In the genomic region with DNA sequence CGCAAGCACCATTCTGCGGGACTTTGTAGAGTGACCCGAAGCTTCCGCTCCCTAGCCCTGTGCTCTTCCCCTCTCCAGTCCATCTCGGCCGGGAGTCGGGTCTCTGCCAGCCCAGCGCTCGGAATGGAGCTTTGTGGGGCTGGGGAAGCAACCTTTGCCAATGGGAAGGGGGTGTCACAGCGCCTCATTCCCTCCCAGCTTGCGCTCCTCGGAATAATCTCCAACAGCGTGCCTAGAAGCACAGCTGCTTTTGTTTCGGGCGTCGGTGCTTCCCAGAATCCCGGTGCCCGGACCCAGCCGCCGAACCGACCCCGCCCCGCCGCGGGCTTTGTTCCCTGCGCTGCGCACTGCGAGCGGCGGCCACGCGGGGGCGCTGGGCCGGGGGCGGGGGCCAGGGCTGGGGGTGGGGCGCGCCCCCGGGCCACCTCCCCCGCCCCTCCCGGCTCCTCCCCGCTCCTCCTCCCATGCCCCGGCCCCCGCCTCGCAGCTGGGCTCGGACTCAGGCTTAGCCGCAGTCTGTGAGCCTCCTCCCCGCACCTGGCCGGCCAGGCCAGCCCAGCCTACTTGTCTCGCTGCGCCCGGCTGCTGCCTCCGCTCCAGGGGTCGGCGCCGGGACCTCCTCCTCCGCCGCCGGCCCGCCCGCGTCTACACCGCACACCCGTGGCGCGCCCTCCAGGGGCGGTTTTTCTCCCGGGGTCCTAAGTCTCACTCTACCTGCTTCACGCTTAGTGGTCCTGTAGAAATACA, we compare ENCODE assay signal across 9 cellular contexts.
DNase-seq lines count a peak whose midpoint lies in the region; ATAC-seq and TF ChIP-seq lines count a peak whose summit lies in the region.
"Had no signal": no experiment of that assay in that cellular context is flagged by ENCODE, and none has a peak within 500 bp of the region (broad histone marks: within the 10 kb centered on the region; RNA-seq: fewer than 3 reads in every experiment).

No MANE protein-coding gene starts in this region.

- H3K79me2 ChIP-seq in DND-41 (ENCODE audit: insufficient read depth, low read length), result no peaks in the 10 kb centered on the region

- H3K4me3 ChIP-seq in DND-41 (ENCODE audit: low read depth in 1 of 2, low read length in 2 of 2) (peak overlapping the region in 1 of 2 experiments; percentile 57; a peak in 3 of 4 replicates), H7 (ENCODE audit: insufficient read depth, low read depth, low read length) (peak overlapping the region; percentile 58), stomach (peak overlapping the region; percentile 51 to 58 (median 54))

- H3K36me3 ChIP-seq in DND-41 (ENCODE audit: insufficient read depth, low read length) (no peaks in the 10 kb centered on the region), H7 (replicated peaks; ENCODE audit: control insufficient read depth, insufficient read depth, low read length) (no peaks in the 10 kb centered on the region), stomach (no peaks in the 10 kb centered on the region)

- TF ChIP-seq CTCF in DND-41 (IDR thresholded peaks at IDR 0.05; ENCODE audit: borderline replicate concordance, extremely low read depth, low read length, poor library complexity, severe bottlenecking), result peak; percentile 62
- peak in 4 of 7 experiments; percentile 6 to 88 (median 72) for TF ChIP-seq CTCF in stomach (IDR thresholded peaks at IDR 0.05)

- H3K4me2 ChIP-seq in DND-41 (ENCODE audit: insufficient read depth, low read length), result peak overlapping the region; percentile 80

- H3K27ac ChIP-seq in DND-41 (ENCODE audit: low read length) (peak overlapping the region; percentile 17; the same call in 1 of the 2 replicates), stomach (peak overlapping the region in 3 of 5 donors; percentile 38 to 52 (median 50))
- H3K27ac ChIP-seq: epithelial cell of prostate had no signal

- H3K36me3 Mint-ChIP-seq in naive B cell, result peaks cover 0 to 6% of the 10 kb centered on the region in 2 donors

- peaks cover 0 to 18% (median 8%) of the 10 kb centered on the region in 7 donors for H3K9me3 Mint-ChIP-seq in naive B cell

- H3K27me3 ChIP-seq in DND-41 (ENCODE audit: insufficient read depth, low read length, poor library complexity) (no peaks in the 10 kb centered on the region), H7 (ENCODE audit: control insufficient read depth, insufficient read depth, low read length) (peaks cover 5% of the 10 kb centered on the region), stomach (peaks cover 0 to 5% (median 0%) of the 10 kb centered on the region in 3 donors)

- peak overlapping the region; percentile 50 for H3K9ac ChIP-seq in DND-41 (ENCODE audit: low read depth, low read length)

- TF ChIP-seq POLR2A in erythroblast (IDR thresholded peaks at IDR 0.05; ENCODE audit: low read length) (no peak), stomach (IDR thresholded peaks at IDR 0.05) (no peak)

- peak overlapping the region; percentile 80 for H2AFZ ChIP-seq in DND-41 (ENCODE audit: low read depth, low read length)

- no peak overlapping the region for H3K27ac Mint-ChIP-seq in naive B cell

- DNase-seq in DND-41, result peak; percentile 60
- DNase-seq in H7, result peak; percentile 100
- DNase-seq in NCI-H2227 treated with DMSO at 0.1 percent for 48 hours (lab: John Stamatoyannopoulos, UW), result peak; percentile 75
- peak; percentile 4 to 17 for DNase-seq in activated CD8-positive, alpha-beta memory T cell treated with anti-CD3 and anti-CD28 coated beads for 4 hours (ENCODE audit: low read depth in 2 of 2)
- DNase-seq in erythroblast (lab: John Stamatoyannopoulos, UW), result peak; percentile 67 to 68
- peak; percentile 41 for DNase-seq in naive B cell
- DNase-seq in stomach, result peak; percentile 78
- no peak for DNase-seq in UCSD-AML1 (lab: John Stamatoyannopoulos, UW; ENCODE audit: unreplicated experiment)

- no peaks in the 10 kb centered on the region for H4K20me1 ChIP-seq in DND-41 (ENCODE audit: insufficient read depth, low read length)

- TF ChIP-seq EP300 in stomach (IDR thresholded peaks at IDR 0.05), result no peak

- intact Hi-C loops in stomach (cut with DNase I; ENCODE audit: low total_unique reads), result no loop called here

- peaks cover 18 to 41% (median 24%) of the 10 kb centered on the region in 3 donors for H3K4me1 Mint-ChIP-seq in naive B cell

- H3K4me1 ChIP-seq in DND-41 (ENCODE audit: insufficient read depth, low read length) (peaks cover 26% of the 10 kb centered on the region), stomach (peaks cover 9 to 27% (median 12%) of the 10 kb centered on the region in 4 donors)

- ATAC-seq in DND-41 (ENCODE audit: insufficient read depth, low read depth) (peak; percentile 67), naive B cell (ENCODE audit: low read depth in 2 of 2) (peak; percentile 76 to 83)

- H3K4me3 Mint-ChIP-seq in naive B cell, result peak overlapping the region; percentile 21 to 84 (median 76)

- H3K9me3 ChIP-seq in DND-41 (ENCODE audit: insufficient read depth, low read length, severe bottlenecking), result no peaks in the 10 kb centered on the region
- H3K9me3 ChIP-seq in stomach, result no peaks in the 10 kb centered on the region

- peaks cover 31 to 55% (median 52%) of the 10 kb centered on the region in 3 donors for H3K27me3 Mint-ChIP-seq in naive B cell

- WGBS in stomach, 5 donors, result 1 to 5% (median 4%) methylated on average over 29 to 68 of the region's 68 CpGs
